ENCODE assay signal across 8 cellular contexts in genomic region chr2:216142540-216142939, GRCh38. TPM values are rescaled to one million over a fixed set of nuclear protein-coding genes. Genes with fewer than 3 reads are reported as not detected.
DNase-seq lines count a peak whose midpoint lies in the region; ATAC-seq, FAIRE-seq and TF ChIP-seq lines count a peak whose summit lies in the region.

No MANE protein-coding gene starts in this region.

- no peak for TF ChIP-seq POLR2A in H54 (IDR thresholded peaks at IDR 0.05; ENCODE audit: low read depth, low read length)

- H3K4me3 ChIP-seq in fibroblast of the aortic adventitia (ENCODE audit: low read depth, low read length): no peak overlapping the region

- FAIRE-seq in H54 (lab: Jason Lieb, UNC): no peak

- ATAC-seq in GM18498 (IDR thresholded peaks at IDR 0.05; ENCODE audit: unreplicated experiment) (peak; percentile 98), GM21423 (IDR thresholded peaks at IDR 0.05; ENCODE audit: unreplicated experiment) (peak; percentile 95), HG03469 (IDR thresholded peaks at IDR 0.05; ENCODE audit: unreplicated experiment) (peak; percentile 97)

- DNase-seq in fibroblast of the aortic adventitia (ENCODE audit: low read depth) (peak; percentile 37), SKM-1 (lab: John Stamatoyannopoulos, UW; ENCODE audit: unreplicated experiment) (no peak), H54 (ENCODE audit: insufficient read length, low spot score) (no peak), NCI-H1930 (lab: John Stamatoyannopoulos, UW) (no peak)
- no peak for DNase-seq in effector CD8-positive, alpha-beta T cell (lab: John Stamatoyannopoulos, UW)

- no peak for TF ChIP-seq CTCF in fibroblast of the aortic adventitia (IDR thresholded peaks at IDR 0.05; ENCODE audit: insufficient read depth, low read length)

RNA-seq across cellular contexts. Expression of gene XRCC5, which starts 33.4 kb away (rescaled TPM):
- total RNA-seq in fibroblast of the aortic adventitia (ENCODE audit: low replicate concordance): 212 and 271 TPM in 2 replicates
